21 cellular contexts compared by ENCODE assay signal in the genomic region with DNA sequence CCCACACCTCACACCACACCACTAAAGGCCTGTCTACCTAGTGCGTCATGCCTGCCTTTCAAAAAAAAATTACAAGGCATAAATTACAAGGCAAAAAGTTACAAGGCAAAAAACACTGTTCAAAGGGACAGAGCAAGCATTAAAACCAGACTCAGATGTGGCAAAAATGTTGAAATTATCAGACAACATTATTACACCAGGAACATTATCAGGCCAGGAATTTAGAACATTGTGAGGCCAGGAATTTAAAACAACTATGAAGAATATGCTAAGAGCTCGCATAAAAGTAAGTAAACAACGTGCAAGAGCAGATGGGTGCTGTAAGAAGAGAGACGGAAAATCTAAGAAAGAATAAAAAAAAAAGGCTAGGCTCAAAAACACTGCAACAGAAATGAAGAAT. TPM values are rescaled to one million over a fixed set of nuclear protein-coding genes. Genes with fewer than 3 reads are reported as not detected.
DNase-seq lines count a peak whose midpoint lies in the region; ATAC-seq, FAIRE-seq and TF ChIP-seq lines count a peak whose summit lies in the region.
"Had no signal": no experiment of that assay in that cellular context is flagged by ENCODE, and none has a peak within 500 bp of the region (broad histone marks: within the 10 kb centered on the region; RNA-seq: fewer than 3 reads in every experiment).

No MANE protein-coding gene starts in this region.

- H3K36me3 ChIP-seq in BJ (ENCODE audit: control insufficient read depth, insufficient read depth, low read length) (no peaks in the 10 kb centered on the region), osteoblast (ENCODE audit: insufficient read depth, low read length) (no peaks in the 10 kb centered on the region)
- H3K36me3 ChIP-seq: BLaER1, MG63 had no signal

- CTCF ChIA-PET in BJ (lab: Yijun Ruan, JAX) = interaction anchor here (1.9 to 2.5 kb wide), 2 partner anchors 12 to 14 kb away, joined by 7 to 10 read pairs; no protein-coding TSS in a partner anchor

- DNase-seq in BJ (ENCODE audit: low read depth) (peak; percentile 54), fibroblast of gingiva (ENCODE audit: low read depth) (peak; percentile 14), osteoblast (ENCODE audit: insufficient read length, low spot score, missing footprints) (peak; percentile 11), H54 (ENCODE audit: insufficient read length, low spot score) (no peak), NCI-H2171 treated with DMSO at 0.1 percent for 48 hours (lab: John Stamatoyannopoulos, UW) (no peak), SIG-M5 treated with dmso at 0.1 percent for 504 hours (lab: John Stamatoyannopoulos, UW; ENCODE audit: unreplicated experiment) (no peak)
- DNase-seq: ACHN; CD8-positive, alpha-beta memory T cell; DND-41; GF-D8; MG63; NCI-H1105; NCI-H1694 treated with DMSO at 0.1 percent for 48 hours; NCI-H774; Right ventricle myocardium superior had no signal

- H2AFZ ChIP-seq in osteoblast (ENCODE audit: low read length) = no peak overlapping the region

- H3K27me3 ChIP-seq in BJ (ENCODE audit: control insufficient read depth, insufficient read depth, low read length) = no peaks in the 10 kb centered on the region
- no peaks in the 10 kb centered on the region for H3K27me3 ChIP-seq in osteoblast (ENCODE audit: insufficient read depth, low read length)
- H3K27me3 ChIP-seq: BLaER1, MG63 had no signal

- no peaks in the 10 kb centered on the region for H3K4me1 ChIP-seq in osteoblast (ENCODE audit: insufficient read depth, low read length)
- H3K4me1 ChIP-seq: BLaER1 had no signal

- no peak for ATAC-seq in GM18511 (IDR thresholded peaks at IDR 0.05; ENCODE audit: unreplicated experiment)

- H3K4me3 ChIP-seq in BJ (ENCODE audit: low read depth, low read length) (no peak overlapping the region), osteoblast (ENCODE audit: insufficient read depth, low read length) (no peak overlapping the region)
- H3K4me3 ChIP-seq: BLaER1, MG63, PC-9 had no signal

- H3K9me3 ChIP-seq in osteoblast (ENCODE audit: low read depth, low read length) = no peaks in the 10 kb centered on the region
- H3K9me3 ChIP-seq: BLaER1, MG63 had no signal

- TF ChIP-seq CTCF in BJ (IDR thresholded peaks at IDR 0.05; ENCODE audit: insufficient read depth, low read depth, low read length) (no peak), VCaP (conservative IDR thresholded peaks at IDR 0.05) (no peak), osteoblast (IDR thresholded peaks at IDR 0.05; ENCODE audit: extremely low read depth, low read depth, low read length) (no peak)

- no peak for FAIRE-seq in H54 (lab: Jason Lieb, UNC)
- FAIRE-seq: H1 had no signal

- no peak for TF ChIP-seq POLR2A in H54 (IDR thresholded peaks at IDR 0.05; ENCODE audit: low read depth, low read length)

- H3K27ac ChIP-seq in VCaP (peak overlapping the region; percentile 44), osteoblast (ENCODE audit: low read depth, low read length) (no peak overlapping the region)
- H3K27ac ChIP-seq: BLaER1, PC-9 had no signal

- POLR2A ChIA-PET in BJ (lab: Charles Lee) = interaction anchor here (0.7 kb wide), 1 partner anchor 17 kb away, joined by 3 read pairs; no protein-coding TSS in a partner anchor

- no peaks in the 10 kb centered on the region for H4K20me1 ChIP-seq in osteoblast (ENCODE audit: insufficient read depth, low read length)
- H4K20me1 ChIP-seq: BLaER1 had no signal

- no peak overlapping the region for H3K4me2 ChIP-seq in osteoblast (ENCODE audit: insufficient read depth, low read length)
- H3K4me2 ChIP-seq: BLaER1 had no signal

- no peaks in the 10 kb centered on the region for H3K79me2 ChIP-seq in osteoblast (ENCODE audit: insufficient read depth, low read length)

RNA-seq across cellular contexts. Expression of a gene that starts 18.2 kb away (rescaled TPM):
- polyA plus RNA-seq in BJ (2011; rRNA removed) = not detected in 2 replicates
- not detected in 2 replicates for polyA minus RNA-seq in BJ (2011; rRNA and poly(A)+ RNA removed)
- under 0.01 TPM in 1 of 2 replicates, not detected in the other for total RNA-seq in osteoblast
- total RNA-seq: CD8-positive, alpha-beta memory T cell; H1; NCI-H460; PC-9; Right ventricle myocardium superior had no signal
- polyA plus RNA-seq: CD8-positive, alpha-beta memory T cell; H1 had no signal

RNA-seq across cellular contexts. Expression of a gene that starts 39.6 kb away (rescaled TPM):
- 2.3 and 4.8 TPM in 2 replicates for polyA plus RNA-seq in BJ (2011; rRNA removed)
- 3.5 and 3.8 TPM in 2 replicates for polyA minus RNA-seq in BJ (2011; rRNA and poly(A)+ RNA removed)
- 6.5 and 8.5 TPM in 2 replicates for total RNA-seq in osteoblast

Comparison
In these comparisons a context has a peak if more than half of its experiments do, and no peak if none do; other contexts are left out.
1. DNase-seq: peak in BJ (single experiment), fibroblast of gingiva (single experiment) and osteoblast (single experiment); none in H54 (single experiment), NCI-H2171 treated with DMSO at 0.1 percent for 48 hours (single experiment) and SIG-M5 treated with dmso at 0.1 percent for 504 hours (single experiment).